1 cellular context compared by ENCODE assay signal in the genomic region with DNA sequence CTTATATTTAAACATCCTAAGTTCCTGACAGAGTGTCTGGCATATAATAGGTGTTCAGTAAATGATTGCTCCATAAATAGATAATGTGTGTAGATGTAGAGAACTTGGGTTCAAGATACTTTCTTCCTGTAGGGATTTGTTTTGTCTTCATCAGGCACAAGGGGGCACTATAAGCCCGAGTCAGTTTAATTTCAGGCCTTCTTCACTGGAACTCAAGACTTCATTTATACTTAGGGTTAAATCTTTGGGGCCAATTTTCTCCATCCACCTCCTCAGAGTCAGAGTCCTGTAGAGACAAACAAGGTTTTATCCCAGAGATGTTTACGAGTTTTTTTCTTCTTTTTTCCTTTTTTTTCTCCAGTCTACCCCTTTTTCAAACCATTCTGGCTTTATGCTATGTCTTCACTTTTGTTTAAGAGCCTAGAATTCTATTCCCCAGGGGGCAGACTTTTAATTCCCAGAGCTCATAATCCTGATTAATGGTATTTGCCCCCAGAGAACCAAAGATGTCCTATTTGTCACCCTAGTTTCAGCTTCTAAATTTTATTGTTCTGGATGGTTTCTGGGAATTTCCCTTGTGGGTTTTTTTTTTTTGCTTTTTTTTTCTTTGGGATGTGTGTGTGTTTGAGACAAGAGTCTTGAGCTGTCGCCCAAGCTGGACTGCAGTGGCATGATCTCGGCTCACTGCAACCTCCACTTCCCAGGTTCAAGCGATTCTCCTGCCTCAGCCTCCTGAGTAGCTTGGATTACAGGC.
TF ChIP-seq lines count a peak whose summit lies in the region.

No MANE protein-coding gene starts in this region.

TF ChIP-seq in K562, 482 proteins besides CTCF, POLR2A, EP300 and RAD21 (continued from another document and continues in another):
- TF ChIP-seq, protein P1, sequence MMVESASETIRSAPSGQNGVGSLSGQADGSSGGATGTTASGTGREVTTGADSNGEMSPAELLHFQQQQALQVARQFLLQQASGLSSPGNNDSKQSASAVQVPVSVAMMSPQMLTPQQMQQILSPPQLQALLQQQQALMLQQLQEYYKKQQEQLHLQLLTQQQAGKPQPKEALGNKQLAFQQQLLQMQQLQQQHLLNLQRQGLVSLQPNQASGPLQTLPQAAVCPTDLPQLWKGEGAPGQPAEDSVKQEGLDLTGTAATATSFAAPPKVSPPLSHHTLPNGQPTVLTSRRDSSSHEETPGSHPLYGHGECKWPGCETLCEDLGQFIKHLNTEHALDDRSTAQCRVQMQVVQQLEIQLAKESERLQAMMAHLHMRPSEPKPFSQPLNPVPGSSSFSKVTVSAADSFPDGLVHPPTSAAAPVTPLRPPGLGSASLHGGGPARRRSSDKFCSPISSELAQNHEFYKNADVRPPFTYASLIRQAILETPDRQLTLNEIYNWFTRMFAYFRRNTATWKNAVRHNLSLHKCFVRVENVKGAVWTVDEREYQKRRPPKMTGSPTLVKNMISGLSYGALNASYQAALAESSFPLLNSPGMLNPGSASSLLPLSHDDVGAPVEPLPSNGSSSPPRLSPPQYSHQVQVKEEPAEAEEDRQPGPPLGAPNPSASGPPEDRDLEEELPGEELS (CRISPR knock-in tag; IDR thresholded peaks at IDR 0.05; ENCODE audit: borderline replicate concordance): no peak
- TF ChIP-seq MECOM (CRISPR knock-in tag; IDR thresholded peaks at IDR 0.05) (no peak), KDM2B (CRISPR knock-in tag; IDR thresholded peaks at IDR 0.05) (no peak), FOXA3 (CRISPR knock-in tag; conservative IDR thresholded peaks at IDR 0.05 in 1 of 2, IDR thresholded peaks at IDR 0.05 in 1 of 2) (no peak), ZNF408 (CRISPR knock-in tag; IDR thresholded peaks at IDR 0.05; ENCODE audit: low read depth) (no peak), NFE2 (IDR thresholded peaks at IDR 0.05; ENCODE audit: low read depth) (no peak), BRD4 (IDR thresholded peaks at IDR 0.05) (no peak), KLF6 (CRISPR knock-in tag; IDR thresholded peaks at IDR 0.05; ENCODE audit: borderline replicate concordance) (no peak), EP400 (IDR thresholded peaks at IDR 0.05) (peak; percentile 43), POLR2B (IDR thresholded peaks at IDR 0.05; ENCODE audit: low read depth, partially characterized antibody) (peak; percentile 32), CC2D1A (IDR thresholded peaks at IDR 0.05) (peak; percentile 85), HIVEP1 (CRISPR knock-in tag; IDR thresholded peaks at IDR 0.05) (no peak), ZSCAN29 (IDR thresholded peaks at IDR 0.05) (0 out of 2 replicates have a peak, but pooled peaks have one; percentile 9), RUNX1 (IDR thresholded peaks at IDR 0.05; ENCODE audit: low read depth) (no peak), GABPB1 (CRISPR knock-in tag; IDR thresholded peaks at IDR 0.05) (0 out of 2 replicates have a peak, but pooled peaks have one; percentile 21), ZNF707 (CRISPR knock-in tag; conservative IDR thresholded peaks at IDR 0.05) (no peak), NCOR1 (IDR thresholded peaks at IDR 0.05) (peak; percentile 38; the same call in 1 of the 2 replicates), IRF2 (CRISPR knock-in tag; IDR thresholded peaks at IDR 0.05) (no peak), ZBTB17 (CRISPR knock-in tag; IDR thresholded peaks at IDR 0.05) (no peak), BACH1 (tag; IDR thresholded peaks at IDR 0.05) (0 out of 2 replicates have a peak, but pooled peaks have one; percentile 44), NUFIP1 (IDR thresholded peaks at IDR 0.05; ENCODE audit: partially characterized antibody) (no peak), XRCC5 (IDR thresholded peaks at IDR 0.05; ENCODE audit: low read depth, low read length) (no peak), ZNF695 (CRISPR knock-in tag; IDR thresholded peaks at IDR 0.05) (no peak), HDAC3 (IDR thresholded peaks at IDR 0.05; ENCODE audit: borderline replicate concordance, partially characterized antibody) (peak; percentile 65), NCOA6 (IDR thresholded peaks at IDR 0.05) (0 out of 2 replicates have a peak, but pooled peaks have one; percentile 17), CXXC5 (CRISPR knock-in tag; IDR thresholded peaks at IDR 0.05) (peak; percentile 22; the same call in 1 of the 2 replicates), SMARCA4 (IDR thresholded peaks at IDR 0.05) (0 out of 2 replicates have a peak, but pooled peaks have one; percentile 20), U2AF2 (optimal IDR thresholded peaks at IDR 0.05; ENCODE audit: low read depth, low read length) (no peak), ZNF830 (CRISPR knock-in tag; IDR thresholded peaks at IDR 0.05) (no peak), DIDO1 (tag; IDR thresholded peaks at IDR 0.05; ENCODE audit: low read depth) (no peak), U2AF1 (optimal IDR thresholded peaks at IDR 0.05; ENCODE audit: low read depth, low read length) (peak; percentile 55), ADNP (tag; IDR thresholded peaks at IDR 0.05) (peak; percentile 66), ZFP36 (IDR thresholded peaks at IDR 0.05; ENCODE audit: low read depth, low read length, partially characterized antibody) (no peak), TEAD4 (IDR thresholded peaks at IDR 0.05; ENCODE audit: low read length) (0 out of 2 replicates have a peak, but pooled peaks have one; percentile 7), TEAD4 (CRISPR knock-in tag; IDR thresholded peaks at IDR 0.05; ENCODE audit: borderline replicate concordance) (no peak), ZNF232 (CRISPR knock-in tag; IDR thresholded peaks at IDR 0.05) (no peak)
- TF ChIP-seq, protein P2, sequence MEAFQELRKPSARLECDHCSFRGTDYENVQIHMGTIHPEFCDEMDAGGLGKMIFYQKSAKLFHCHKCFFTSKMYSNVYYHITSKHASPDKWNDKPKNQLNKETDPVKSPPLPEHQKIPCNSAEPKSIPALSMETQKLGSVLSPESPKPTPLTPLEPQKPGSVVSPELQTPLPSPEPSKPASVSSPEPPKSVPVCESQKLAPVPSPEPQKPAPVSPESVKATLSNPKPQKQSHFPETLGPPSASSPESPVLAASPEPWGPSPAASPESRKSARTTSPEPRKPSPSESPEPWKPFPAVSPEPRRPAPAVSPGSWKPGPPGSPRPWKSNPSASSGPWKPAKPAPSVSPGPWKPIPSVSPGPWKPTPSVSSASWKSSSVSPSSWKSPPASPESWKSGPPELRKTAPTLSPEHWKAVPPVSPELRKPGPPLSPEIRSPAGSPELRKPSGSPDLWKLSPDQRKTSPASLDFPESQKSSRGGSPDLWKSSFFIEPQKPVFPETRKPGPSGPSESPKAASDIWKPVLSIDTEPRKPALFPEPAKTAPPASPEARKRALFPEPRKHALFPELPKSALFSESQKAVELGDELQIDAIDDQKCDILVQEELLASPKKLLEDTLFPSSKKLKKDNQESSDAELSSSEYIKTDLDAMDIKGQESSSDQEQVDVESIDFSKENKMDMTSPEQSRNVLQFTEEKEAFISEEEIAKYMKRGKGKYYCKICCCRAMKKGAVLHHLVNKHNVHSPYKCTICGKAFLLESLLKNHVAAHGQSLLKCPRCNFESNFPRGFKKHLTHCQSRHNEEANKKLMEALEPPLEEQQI (IDR thresholded peaks at IDR 0.05): peak; percentile 74
- TF ChIP-seq, protein P3, sequence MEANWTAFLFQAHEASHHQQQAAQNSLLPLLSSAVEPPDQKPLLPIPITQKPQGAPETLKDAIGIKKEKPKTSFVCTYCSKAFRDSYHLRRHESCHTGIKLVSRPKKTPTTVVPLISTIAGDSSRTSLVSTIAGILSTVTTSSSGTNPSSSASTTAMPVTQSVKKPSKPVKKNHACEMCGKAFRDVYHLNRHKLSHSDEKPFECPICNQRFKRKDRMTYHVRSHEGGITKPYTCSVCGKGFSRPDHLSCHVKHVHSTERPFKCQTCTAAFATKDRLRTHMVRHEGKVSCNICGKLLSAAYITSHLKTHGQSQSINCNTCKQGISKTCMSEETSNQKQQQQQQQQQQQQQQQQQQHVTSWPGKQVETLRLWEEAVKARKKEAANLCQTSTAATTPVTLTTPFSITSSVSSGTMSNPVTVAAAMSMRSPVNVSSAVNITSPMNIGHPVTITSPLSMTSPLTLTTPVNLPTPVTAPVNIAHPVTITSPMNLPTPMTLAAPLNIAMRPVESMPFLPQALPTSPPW (CRISPR knock-in tag; IDR thresholded peaks at IDR 0.05): 0 out of 2 replicates have a peak, but pooled peaks have one; percentile 25
- TF ChIP-seq, protein P4, sequence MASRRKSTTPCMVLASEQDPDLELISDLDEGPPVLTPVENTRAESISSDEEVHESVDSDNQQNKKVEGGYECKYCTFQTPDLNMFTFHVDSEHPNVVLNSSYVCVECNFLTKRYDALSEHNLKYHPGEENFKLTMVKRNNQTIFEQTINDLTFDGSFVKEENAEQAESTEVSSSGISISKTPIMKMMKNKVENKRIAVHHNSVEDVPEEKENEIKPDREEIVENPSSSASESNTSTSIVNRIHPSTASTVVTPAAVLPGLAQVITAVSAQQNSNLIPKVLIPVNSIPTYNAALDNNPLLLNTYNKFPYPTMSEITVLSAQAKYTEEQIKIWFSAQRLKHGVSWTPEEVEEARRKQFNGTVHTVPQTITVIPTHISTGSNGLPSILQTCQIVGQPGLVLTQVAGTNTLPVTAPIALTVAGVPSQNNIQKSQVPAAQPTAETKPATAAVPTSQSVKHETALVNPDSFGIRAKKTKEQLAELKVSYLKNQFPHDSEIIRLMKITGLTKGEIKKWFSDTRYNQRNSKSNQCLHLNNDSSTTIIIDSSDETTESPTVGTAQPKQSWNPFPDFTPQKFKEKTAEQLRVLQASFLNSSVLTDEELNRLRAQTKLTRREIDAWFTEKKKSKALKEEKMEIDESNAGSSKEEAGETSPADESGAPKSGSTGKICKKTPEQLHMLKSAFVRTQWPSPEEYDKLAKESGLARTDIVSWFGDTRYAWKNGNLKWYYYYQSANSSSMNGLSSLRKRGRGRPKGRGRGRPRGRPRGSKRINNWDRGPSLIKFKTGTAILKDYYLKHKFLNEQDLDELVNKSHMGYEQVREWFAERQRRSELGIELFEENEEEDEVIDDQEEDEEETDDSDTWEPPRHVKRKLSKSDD (conservative IDR thresholded peaks at IDR 0.05; ENCODE audit: low read length): no peak
- TF ChIP-seq, protein P5, sequence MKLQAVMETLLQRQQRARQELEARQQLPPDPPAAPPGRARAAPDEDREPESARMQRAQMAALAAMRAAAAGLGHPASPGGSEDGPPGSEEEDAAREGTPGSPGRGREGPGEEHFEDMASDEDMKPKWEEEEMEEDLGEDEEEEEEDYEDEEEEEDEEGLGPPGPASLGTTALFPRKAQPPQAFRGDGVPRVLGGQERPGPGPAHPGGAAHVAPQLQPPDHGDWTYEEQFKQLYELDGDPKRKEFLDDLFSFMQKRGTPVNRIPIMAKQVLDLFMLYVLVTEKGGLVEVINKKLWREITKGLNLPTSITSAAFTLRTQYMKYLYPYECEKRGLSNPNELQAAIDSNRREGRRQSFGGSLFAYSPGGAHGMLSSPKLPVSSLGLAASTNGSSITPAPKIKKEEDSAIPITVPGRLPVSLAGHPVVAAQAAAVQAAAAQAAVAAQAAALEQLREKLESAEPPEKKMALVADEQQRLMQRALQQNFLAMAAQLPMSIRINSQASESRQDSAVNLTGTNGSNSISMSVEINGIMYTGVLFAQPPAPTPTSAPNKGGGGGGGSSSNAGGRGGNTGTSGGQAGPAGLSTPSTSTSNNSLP (IDR thresholded peaks at IDR 0.05; ENCODE audit: borderline replicate concordance, low read depth, low read length): peak; percentile 98
- TF ChIP-seq, protein P6, sequence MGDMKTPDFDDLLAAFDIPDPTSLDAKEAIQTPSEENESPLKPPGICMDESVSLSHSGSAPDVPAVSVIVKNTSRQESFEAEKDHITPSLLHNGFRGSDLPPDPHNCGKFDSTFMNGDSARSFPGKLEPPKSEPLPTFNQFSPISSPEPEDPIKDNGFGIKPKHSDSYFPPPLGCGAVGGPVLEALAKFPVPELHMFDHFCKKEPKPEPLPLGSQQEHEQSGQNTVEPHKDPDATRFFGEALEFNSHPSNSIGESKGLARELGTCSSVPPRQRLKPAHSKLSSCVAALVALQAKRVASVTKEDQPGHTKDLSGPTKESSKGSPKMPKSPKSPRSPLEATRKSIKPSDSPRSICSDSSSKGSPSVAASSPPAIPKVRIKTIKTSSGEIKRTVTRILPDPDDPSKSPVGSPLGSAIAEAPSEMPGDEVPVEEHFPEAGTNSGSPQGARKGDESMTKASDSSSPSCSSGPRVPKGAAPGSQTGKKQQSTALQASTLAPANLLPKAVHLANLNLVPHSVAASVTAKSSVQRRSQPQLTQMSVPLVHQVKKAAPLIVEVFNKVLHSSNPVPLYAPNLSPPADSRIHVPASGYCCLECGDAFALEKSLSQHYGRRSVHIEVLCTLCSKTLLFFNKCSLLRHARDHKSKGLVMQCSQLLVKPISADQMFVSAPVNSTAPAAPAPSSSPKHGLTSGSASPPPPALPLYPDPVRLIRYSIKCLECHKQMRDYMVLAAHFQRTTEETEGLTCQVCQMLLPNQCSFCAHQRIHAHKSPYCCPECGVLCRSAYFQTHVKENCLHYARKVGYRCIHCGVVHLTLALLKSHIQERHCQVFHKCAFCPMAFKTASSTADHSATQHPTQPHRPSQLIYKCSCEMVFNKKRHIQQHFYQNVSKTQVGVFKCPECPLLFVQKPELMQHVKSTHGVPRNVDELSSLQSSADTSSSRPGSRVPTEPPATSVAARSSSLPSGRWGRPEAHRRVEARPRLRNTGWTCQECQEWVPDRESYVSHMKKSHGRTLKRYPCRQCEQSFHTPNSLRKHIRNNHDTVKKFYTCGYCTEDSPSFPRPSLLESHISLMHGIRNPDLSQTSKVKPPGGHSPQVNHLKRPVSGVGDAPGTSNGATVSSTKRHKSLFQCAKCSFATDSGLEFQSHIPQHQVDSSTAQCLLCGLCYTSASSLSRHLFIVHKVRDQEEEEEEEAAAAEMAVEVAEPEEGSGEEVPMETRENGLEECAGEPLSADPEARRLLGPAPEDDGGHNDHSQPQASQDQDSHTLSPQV (IDR thresholded peaks at IDR 0.05): peak; percentile 22; the same call in 1 of the 2 replicates
- TF ChIP-seq, protein P7, sequence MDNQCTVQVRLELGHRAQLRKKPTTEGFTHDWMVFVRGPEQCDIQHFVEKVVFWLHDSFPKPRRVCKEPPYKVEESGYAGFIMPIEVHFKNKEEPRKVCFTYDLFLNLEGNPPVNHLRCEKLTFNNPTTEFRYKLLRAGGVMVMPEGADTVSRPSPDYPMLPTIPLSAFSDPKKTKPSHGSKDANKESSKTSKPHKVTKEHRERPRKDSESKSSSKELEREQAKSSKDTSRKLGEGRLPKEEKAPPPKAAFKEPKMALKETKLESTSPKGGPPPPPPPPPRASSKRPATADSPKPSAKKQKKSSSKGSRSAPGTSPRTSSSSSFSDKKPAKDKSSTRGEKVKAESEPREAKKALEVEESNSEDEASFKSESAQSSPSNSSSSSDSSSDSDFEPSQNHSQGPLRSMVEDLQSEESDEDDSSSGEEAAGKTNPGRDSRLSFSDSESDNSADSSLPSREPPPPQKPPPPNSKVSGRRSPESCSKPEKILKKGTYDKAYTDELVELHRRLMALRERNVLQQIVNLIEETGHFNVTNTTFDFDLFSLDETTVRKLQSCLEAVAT (IDR thresholded peaks at IDR 0.05): peak in 1 of 2 experiments; percentile 27; a peak in 3 of 4 replicates
